In genomic region chr19:10852941-10853340, GRCh38 we compare ENCODE assay signal across 31 cellular contexts. TPM values are rescaled to one million over a fixed set of nuclear protein-coding genes. Genes with fewer than 3 reads are reported as not detected.
"Had no signal": no experiment of that assay in that cellular context is flagged by ENCODE, and none has a peak within 500 bp of the region (broad histone marks: within the 10 kb centered on the region; RNA-seq: fewer than 3 reads in every experiment).

No MANE protein-coding gene starts in this region.

- H3K4me3 ChIP-seq: ascending aorta, cardiac muscle cell had no signal

- H3K27ac ChIP-seq: ascending aorta, cardiac muscle cell, WERI-Rb-1 had no signal

- H3K36me3 ChIP-seq: ascending aorta, cardiac muscle cell, WERI-Rb-1 had no signal

- DNase-seq: activated CD4-positive, alpha-beta memory T cell treated with anti-CD3 and anti-CD28 coated beads, Interleukin-2, amount 10 ng/mL, durations not matched to agents 7 days and 5 days; activated CD4-positive, alpha-beta T cell treated with anti-CD3 and anti-CD28 coated beads for 1 hour; activated CD4-positive, alpha-beta T cell treated with anti-CD3 and anti-CD28 coated beads for 36 hours; activated CD4-positive, alpha-beta T cell treated with anti-CD3 and anti-CD28 coated beads for 48 hours; activated CD4-positive, alpha-beta T cell treated with anti-CD3 and anti-CD28 coated beads, Interleukin-2, amount 10 ng/mL, durations not matched to agents 7 days and 5 days; activated CD4-positive, alpha-beta T cell treated with anti-CD3 and anti-CD28 coated beads, Interleukin-2, amount 50 U/mL, for 48 hours; activated CD4-positive, CD25-positive, alpha-beta regulatory T cell; activated CD8-positive, alpha-beta memory T cell treated with anti-CD3 and anti-CD28 coated beads for 24 hours; activated CD8-positive, alpha-beta memory T cell treated with anti-CD3 and anti-CD28 coated beads, Interleukin-2, amount 10 ng/mL, durations not matched to agents 7 days and 5 days; activated CD8-positive, alpha-beta memory T cell treated with anti-CD3 and anti-CD28 coated beads, Interleukin-2, amount 50 U/mL, for 48 hours; activated CD8-positive, alpha-beta T cell treated with anti-CD3 and anti-CD28 coated beads, Interleukin-2, amount 10 ng/mL, durations not matched to agents 7 days and 5 days; activated effector memory CD4-positive, alpha-beta T cell treated with Interleukin-2 at 50 U/mL for 16 hours; activated gamma-delta T cell; activated naive CD4-positive, alpha-beta T cell treated with anti-CD3 and anti-CD28 coated beads, Interleukin-2, amount 10 ng/mL, durations not matched to agents 7 days and 5 days; activated naive CD4-positive, alpha-beta T cell treated with Interleukin-2 at 50 U/mL for 16 hours; activated naive CD8-positive, alpha-beta T cell treated with anti-CD3 and anti-CD28 coated beads, Interleukin-2, amount 10 ng/mL, durations not matched to agents 7 days and 5 days; activated naive CD8-positive, alpha-beta T cell treated with anti-CD3 and anti-CD28 coated beads, Interleukin-2, amount 50 U/mL, for 24 hours; activated T-cell treated with anti-CD3 and anti-CD28 coated beads, Interleukin-2, amount 50 U/mL, for 24 hours; activated T-cell treated with anti-CD3 and anti-CD28 coated beads, Interleukin-2, amount 50 U/mL, for 48 hours; amygdala; anterior cingulate cortex; caudate nucleus; cerebellar nuclear complex; T-helper 1 cell; T1000; WERI-Rb-1 had no signal

- ATAC-seq: activated CD4-positive, alpha-beta T cell treated with anti-CD3 and anti-CD28 coated beads for 36 hours; activated CD4-positive, CD25-positive, alpha-beta regulatory T cell treated with anti-CD3 and anti-CD28 coated beads, Interleukin-2, amount 50 U/mL, for 24 hours; activated CD8-positive, alpha-beta memory T cell treated with anti-CD3 and anti-CD28 coated beads, Interleukin-2, amount 10 ng/mL, durations not matched to agents 7 days and 5 days; activated naive CD8-positive, alpha-beta T cell treated with anti-CD3 and anti-CD28 coated beads, Interleukin-2, amount 50 U/mL, for 24 hours; WTC11 had no signal

- H3K27me3 ChIP-seq: ascending aorta, cardiac muscle cell had no signal

- FAIRE-seq: bronchial epithelial cell had no signal

- H3K4me1 ChIP-seq: ascending aorta had no signal

- H3K9me3 ChIP-seq: ascending aorta had no signal

RNA-seq across cellular contexts. Expression of gene C19orf38, which starts 4.7 kb away (rescaled TPM):
- total RNA-seq: ascending aorta, WTC11 had no signal
